Comparison of ENCODE assay signal across 19 cellular contexts in the genomic region with DNA sequence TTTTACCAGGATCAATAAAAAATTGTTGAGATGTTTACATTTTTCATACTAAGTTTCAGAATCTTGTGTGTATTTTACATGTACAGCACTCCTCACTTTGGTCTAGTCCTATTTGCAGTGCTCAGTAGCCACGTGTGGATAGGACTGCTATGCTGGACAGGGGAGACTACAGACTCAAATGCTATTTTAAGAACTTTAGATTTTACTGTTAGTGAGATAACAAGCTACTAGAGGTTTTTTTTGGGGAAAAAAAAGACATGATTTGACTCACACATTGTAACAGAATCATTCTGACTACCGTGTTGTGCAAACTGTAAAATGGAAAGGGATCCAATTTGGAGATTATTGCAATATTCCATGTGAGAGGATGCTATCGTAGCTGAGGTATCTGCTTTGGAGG.
"Had no signal": no experiment of that assay in that cellular context is flagged by ENCODE, and none has a peak within 500 bp of the region (broad histone marks: within the 10 kb centered on the region; RNA-seq: fewer than 3 reads in every experiment).

No MANE protein-coding gene starts in this region.

- ATAC-seq: heart right ventricle; left lobe of liver; mucosa of descending colon; naive thymus-derived CD8-positive, alpha-beta T cell; psoas muscle; right lobe of liver; stimulated activated effector memory CD8-positive, alpha-beta T cell treated with anti-CD3 and anti-CD28 coated beads, Interleukin-12 subunit alpha, Interleukin-12 subunit beta, amount 100 ng/mL, for 72 hours; stimulated activated naive CD8-positive, alpha-beta T cell treated with anti-CD3 and anti-CD28 coated beads, Interleukin-15, Interleukin-2, amounts not matched to agents 100 U/mL and 50 U/mL, for 24 hours had no signal

- H3K27ac ChIP-seq: heart right ventricle, neutrophil, psoas muscle, right lobe of liver, suprapubic skin, thyroid gland had no signal

- H3K4me3 ChIP-seq: heart right ventricle, mucosa of descending colon, psoas muscle, right lobe of liver, suprapubic skin, thyroid gland had no signal

- H3K36me3 ChIP-seq: heart right ventricle, neutrophil, right lobe of liver, suprapubic skin, thyroid gland had no signal

- DNase-seq: effector CD4-positive, alpha-beta T cell; endodermal cell; erythroblast; heart right ventricle; hypothalamus; mammary epithelial cell; mucosa of descending colon; naive thymus-derived CD8-positive, alpha-beta T cell; psoas muscle; retina; right lobe of liver; stimulated activated CD4-positive, alpha-beta T cell treated with anti-CD3 and anti-CD28 coated beads, Interleukin-4, amount 100 ng/mL, for 1 hour; stimulated activated CD8-positive, alpha-beta memory T cell treated with anti-CD3 and anti-CD28 coated beads, Interleukin-4, amount 100 ng/mL, for 48 hours; stimulated activated naive CD8-positive, alpha-beta T cell treated with anti-CD3 and anti-CD28 coated beads, Interleukin-15, Interleukin-2, amounts not matched to agents 100 U/mL and 50 U/mL, for 24 hours; thyroid gland had no signal

- H3K9me3 ChIP-seq: heart right ventricle, mucosa of descending colon, neutrophil, psoas muscle, right lobe of liver, suprapubic skin, thyroid gland had no signal

- H3K4me1 ChIP-seq: heart right ventricle, psoas muscle, right lobe of liver, suprapubic skin, thyroid gland had no signal

- H3K27me3 ChIP-seq: heart right ventricle, neutrophil, right lobe of liver, suprapubic skin, thyroid gland had no signal
